18 cellular contexts compared by ENCODE assay signal in genomic region chr17:31623990-31624389, GRCh38.
DNase-seq lines count a peak whose midpoint lies in the region; ATAC-seq, FAIRE-seq and TF ChIP-seq lines count a peak whose summit lies in the region.
"Had no signal": no experiment of that assay in that cellular context is flagged by ENCODE, and none has a peak within 500 bp of the region (broad histone marks: within the 10 kb centered on the region; RNA-seq: fewer than 3 reads in every experiment).

No MANE protein-coding gene starts in this region.

- in situ Hi-C loops in HepG2 (cut with HindIII; ENCODE audit: extremely low pct_ligation_motif_present, low pct_unique_long_range_greater_than_20kb) (no loop called here), mammary epithelial cell (cut with MboI; ENCODE audit: low sequenced_read_pairs in 2 of 2) (no loop called here)

- H3K27me3 ChIP-seq in HepG2 (ENCODE audit: control insufficient read depth in 1 of 2, insufficient read depth in 2 of 2, low read length in 2 of 2) (no peaks in the 10 kb centered on the region; a peak in 1 of 5 replicates), right lobe of liver (no peaks in the 10 kb centered on the region), mammary epithelial cell (ENCODE audit: insufficient read depth, low read length) (no peaks in the 10 kb centered on the region)
- H3K27me3 ChIP-seq: BE2C had no signal

- TF ChIP-seq RAD21 in HepG2 (CRISPR knock-in tag; IDR thresholded peaks at IDR 0.05): no peak

- ATAC-seq in HepG2 (no peak), right lobe of liver (no peak), HG03521 (IDR thresholded peaks at IDR 0.05; ENCODE audit: unreplicated experiment) (no peak)

- POLR2A ChIA-PET in HepG2 (lab: Yijun Ruan, JAX): no interaction called here

- H3K36me3 ChIP-seq in HepG2 (replicated peaks in 1 of 2; ENCODE audit: control insufficient read depth in 1 of 2, insufficient read depth in 2 of 2, low read length in 2 of 2): no peaks in the 10 kb centered on the region
- H3K36me3 ChIP-seq in right lobe of liver: no peaks in the 10 kb centered on the region
- H3K36me3 ChIP-seq in mammary epithelial cell (ENCODE audit: insufficient read depth, low read length): no peaks in the 10 kb centered on the region
- H3K36me3 ChIP-seq: BE2C had no signal

- no peak overlapping the region for H3K4me2 ChIP-seq in HepG2 (ENCODE audit: low read depth, low read length)
- H3K4me2 ChIP-seq in mammary epithelial cell (ENCODE audit: insufficient read depth, low read depth, low read length): no peak overlapping the region

- H3K4me3 ChIP-seq in HepG2 (replicated peaks in 1 of 3; ENCODE audit: insufficient read depth in 1 of 3, low read depth in 2 of 3, low read length in 3 of 3): no peak overlapping the region
- no peak overlapping the region for H3K4me3 ChIP-seq in right lobe of liver
- no peak overlapping the region for H3K4me3 ChIP-seq in mammary epithelial cell (replicated peaks in 1 of 3; ENCODE audit: insufficient read depth in 1 of 3, low read depth in 2 of 3, low read length in 3 of 3)

- no peak overlapping the region for H3K9ac ChIP-seq in HepG2 (ENCODE audit: insufficient read depth, low read depth, low read length)
- H3K9ac ChIP-seq in mammary epithelial cell (ENCODE audit: insufficient read depth, low read length): no peak overlapping the region

- no peak for TF ChIP-seq POLR2A in HepG2 (IDR thresholded peaks at IDR 0.05; ENCODE audit: insufficient read depth in 1 of 2, low read depth in 2 of 2, low read length in 2 of 2)
- TF ChIP-seq POLR2A in right lobe of liver (IDR thresholded peaks at IDR 0.05): no peak

- no peak for TF ChIP-seq EP300 in HepG2 (IDR thresholded peaks at IDR 0.05; ENCODE audit: low read depth in 2 of 2, low read length in 2 of 2)
- TF ChIP-seq EP300 in HepG2 (CRISPR knock-in tag; IDR thresholded peaks at IDR 0.05; ENCODE audit: borderline replicate concordance): no peak

- peaks cover 6% of the 10 kb centered on the region; the same call in 1 of the 2 replicates for H3K9me3 ChIP-seq in HepG2 (ENCODE audit: low read length)
- H3K9me3 ChIP-seq in right lobe of liver: no peaks in the 10 kb centered on the region
- peaks cover 5% of the 10 kb centered on the region for H3K9me3 ChIP-seq in mammary epithelial cell (replicated peaks; ENCODE audit: insufficient read depth, low read length)
- H3K9me3 ChIP-seq: BE2C had no signal

- dilution Hi-C loops in mammary epithelial cell (cut with HindIII; ENCODE audit: low sequenced_read_pairs): no loop called here

- no peaks in the 10 kb centered on the region for H4K20me1 ChIP-seq in HepG2 (ENCODE audit: insufficient read depth, low read length)
- H4K20me1 ChIP-seq in mammary epithelial cell (ENCODE audit: insufficient read depth, low read length): no peaks in the 10 kb centered on the region

- intact Hi-C loops in HepG2 (cut with micrococcal nuclease; ENCODE audit: unreplicated experiment) (no loop called here), right lobe of liver (cut with DNase I) (no loop called here), mammary epithelial cell (cut with micrococcal nuclease) (no loop called here)

- no peaks in the 10 kb centered on the region for H3K79me2 ChIP-seq in HepG2 (ENCODE audit: insufficient read depth, low read length)
- H3K79me2 ChIP-seq in mammary epithelial cell (ENCODE audit: insufficient read depth, low read length): no peaks in the 10 kb centered on the region

- 0% methylated on average over 1 of the region's 1 CpG for WGBS in HepG2 (ENCODE audit: low lambda C conversion rate)
- WGBS in right lobe of liver (ENCODE audit: insufficient coverage, low coverage, low lambda C conversion rate, missing lambda C conversion rate): 88% methylated on average over 1 of the region's 1 CpG
- 33% methylated on average over 1 of the region's 1 CpG for WGBS in mammary epithelial cell (ENCODE audit: low coverage, missing lambda C conversion rate)

- TF ChIP-seq CTCF in HepG2 (CRISPR knock-in tag; IDR thresholded peaks at IDR 0.05) (no peak), right lobe of liver (IDR thresholded peaks at IDR 0.05) (no peak), mammary epithelial cell (conservative IDR thresholded peaks at IDR 0.05 in 1 of 2, IDR thresholded peaks at IDR 0.05 in 1 of 2; ENCODE audit: extremely low read depth in 1 of 2, insufficient read depth in 1 of 2, low read depth in 1 of 2, low read length in 2 of 2) (no peak)

- no peak overlapping the region for H2AFZ ChIP-seq in HepG2 (ENCODE audit: low read length)
- no peak overlapping the region for H2AFZ ChIP-seq in mammary epithelial cell (ENCODE audit: low read depth, low read length)

- CTCF ChIA-PET in HepG2 (lab: Yijun Ruan, JAX; ENCODE audit: low intra/inter-chr PET ratio, low total read pairs): no interaction called here
- CTCF ChIA-PET in mammary epithelial cell (lab: Charles Lee; ENCODE audit: low non-redundant PET): no interaction called here

- no peak for FAIRE-seq in HepG2 (lab: Jason Lieb, UNC)
- FAIRE-seq: D721Med had no signal

- BruUV-seq in HepG2 (replicated peaks; lab: Mats Ljungman, UMichigan) (no TSS peak), mammary epithelial cell (replicated peaks; lab: Mats Ljungman, UMichigan) (no TSS peak)

- H3K4me1 ChIP-seq in HepG2 (ENCODE audit: insufficient read depth, low read length) (no peaks in the 10 kb centered on the region), right lobe of liver (no peaks in the 10 kb centered on the region), mammary epithelial cell (ENCODE audit: insufficient read depth, low read length) (peaks cover 16% of the 10 kb centered on the region)
- H3K4me1 ChIP-seq: BE2C, Caco-2 had no signal

- H3K27ac ChIP-seq in HepG2 (ENCODE audit: extremely low read length, insufficient read depth, low read length) (no peak overlapping the region), right lobe of liver (no peak overlapping the region), mammary epithelial cell (ENCODE audit: insufficient read depth, low read depth, low read length) (no peak overlapping the region)

- DNase-seq in HepG2 (ENCODE audit: low spot score): no peak
- no peak for DNase-seq in right lobe of liver
- DNase-seq in M059J (ENCODE audit: low read depth): peak; percentile 49
- DNase-seq in mammary epithelial cell: peak; percentile 12
- DNase-seq in activated gamma-delta T cell (lab: John Stamatoyannopoulos, UW): no peak
- no peak for DNase-seq in NCI-H146 treated with DMSO at 0.1 percent for 48 hours (lab: John Stamatoyannopoulos, UW; ENCODE audit: unreplicated experiment)
- DNase-seq: 8988T; BE2C; C1 segment of cervical spinal cord; Caco-2; CD4-positive, CD25-positive, alpha-beta regulatory T cell; CD8-positive, alpha-beta memory T cell; DMS79 treated with DMSO at 0.1 percent for 48 hours; GF-D8; GOT3; H7 had no signal

TF ChIP-seq in HepG2, 621 proteins besides CTCF, POLR2A, EP300 and RAD21:
- TF ChIP-seq FOXC1 (CRISPR knock-in tag; IDR thresholded peaks at IDR 0.05; ENCODE audit: borderline replicate concordance): no peak
- TF ChIP-seq MAFF (IDR thresholded peaks at IDR 0.05; ENCODE audit: low read depth, low read length): no peak
- TF ChIP-seq FOSL2 (CRISPR knock-in tag; IDR thresholded peaks at IDR 0.05): peak; percentile 64
- TF ChIP-seq ZNF577 (CRISPR knock-in tag; IDR thresholded peaks at IDR 0.05; ENCODE audit: borderline replicate concordance, low read depth): no peak
- no peak for TF ChIP-seq MTA1 (CRISPR knock-in tag; IDR thresholded peaks at IDR 0.05; ENCODE audit: borderline replicate concordance)

Comparison
In these comparisons a context has a peak if more than half of its experiments do, and no peak if none do; other contexts are left out.
1. DNase-seq: peak in M059J (single experiment) and mammary epithelial cell (single experiment); none in HepG2 (single experiment), right lobe of liver (0 of 3), activated gamma-delta T cell (single experiment) and NCI-H146 treated with DMSO at 0.1 percent for 48 hours (single experiment).